ENCODE assay signal across 14 cellular contexts in genomic region chr15:62900071-62900812, GRCh38.
A peak's percentile ranks its signal among the peaks of the same experiment; 100 is the strongest.
DNase-seq lines count a peak whose midpoint lies in the region; ATAC-seq, FAIRE-seq and TF ChIP-seq lines count a peak whose summit lies in the region.
"Had no signal": no experiment of that assay in that cellular context is flagged by ENCODE, and none has a peak within 500 bp of the region (broad histone marks: within the 10 kb centered on the region; RNA-seq: fewer than 3 reads in every experiment).

No MANE protein-coding gene starts in this region.

- CTCF ChIA-PET in A549 (lab: Yijun Ruan, JAX) = interaction anchor here (0.6 to 6.8 kb wide), 10 partner anchors 11 to 158 kb away, joined by 3 to 76 read pairs (median 7); no protein-coding TSS in a partner anchor

- H3K4me3 ChIP-seq in A549 (no peak overlapping the region), brain microvascular endothelial cell (ENCODE audit: low read depth, low read length) (no peak overlapping the region), HAP-1 (no peak overlapping the region)
- H3K4me3 ChIP-seq: spleen had no signal

- TF ChIP-seq CTCF in A549 (IDR thresholded peaks at IDR 0.05) (no peak), endothelial cell (IDR thresholded peaks at IDR 0.05; ENCODE audit: unreplicated experiment) (no peak), osteocyte (IDR thresholded peaks at IDR 0.05) (no peak), brain microvascular endothelial cell (IDR thresholded peaks at IDR 0.05; ENCODE audit: low read depth, low read length, missing control alignments) (no peak)

- no peaks in the 10 kb centered on the region for H3K9me3 ChIP-seq in A549
- H3K9me3 ChIP-seq in HAP-1 = no peaks in the 10 kb centered on the region
- H3K9me3 ChIP-seq: spleen had no signal

- H3K4me2 ChIP-seq in A549 = peak overlapping the region; percentile 73; the same call in 2 of the 3 replicates

- H3K27me3 ChIP-seq in brain microvascular endothelial cell (replicated peaks) (no peaks in the 10 kb centered on the region), HAP-1 (ENCODE audit: low read depth) (no peaks in the 10 kb centered on the region)

- WGBS in A549 (ENCODE audit: missing lambda C conversion rate) = 83% methylated on average over 11 of the region's 11 CpGs

- peak overlapping the region; percentile 14 for H3K27ac Mint-ChIP-seq in endothelial cell (ENCODE audit: unreplicated experiment)
- peak overlapping the region; percentile 11 for H3K27ac Mint-ChIP-seq in osteocyte (ENCODE audit: unreplicated experiment)
- H3K27ac Mint-ChIP-seq: natural killer cell treated with Interleukin-12 subunit alpha and Interleukin-12 subunit beta and Interleukin-15 and Interleukin-18, amount 100 ng/mL, for 72 hours; T-helper 17 cell had no signal

- POLR2A ChIA-PET in A549 (lab: Yijun Ruan, JAX) = no interaction called here

- H3K9me3 Mint-ChIP-seq in endothelial cell (ENCODE audit: unreplicated experiment) (no peaks in the 10 kb centered on the region), osteocyte (ENCODE audit: unreplicated experiment) (no peaks in the 10 kb centered on the region)
- H3K9me3 Mint-ChIP-seq: natural killer cell treated with Interleukin-12 subunit alpha and Interleukin-12 subunit beta and Interleukin-15 and Interleukin-18, amount 100 ng/mL, for 72 hours had no signal

- no peak for TF ChIP-seq POLR2A in A549 (IDR thresholded peaks at IDR 0.05; ENCODE audit: low read length)

- H3K27ac ChIP-seq in A549 (peak overlapping the region; percentile 98 to 99), brain microvascular endothelial cell (no peak overlapping the region)

- H3K36me3 ChIP-seq in brain microvascular endothelial cell (replicated peaks) (no peaks in the 10 kb centered on the region), HAP-1 (replicated peaks) (no peaks in the 10 kb centered on the region)
- H3K36me3 ChIP-seq: spleen had no signal

- TF ChIP-seq RAD21 in A549 (conservative IDR thresholded peaks at IDR 0.05 in 1 of 2, IDR thresholded peaks at IDR 0.05 in 1 of 2) = no peak

- peak; percentile 36 to 50 for DNase-seq in A549 (ENCODE audit: low read depth in 1 of 2, low spot score in 1 of 2)
- DNase-seq in MV-4-11 (lab: John Stamatoyannopoulos, UW) = peak; percentile 65
- no peak for DNase-seq in endothelial cell (ENCODE audit: low spot score)
- no peak for DNase-seq in osteocyte (ENCODE audit: extremely low spot score, unreplicated experiment)
- no peak for DNase-seq in brain microvascular endothelial cell
- DNase-seq in iPS-NIHi7 (ENCODE audit: extremely low spot score) = no peak
- DNase-seq in NCI-H2227 treated with DMSO at 0.1 percent for 48 hours (lab: John Stamatoyannopoulos, UW) = no peak
- DNase-seq in HAP-1 (ENCODE audit: low spot score in 2 of 2) = no peak
- DNase-seq: activated CD4-positive, alpha-beta T cell treated with anti-CD3 and anti-CD28 coated beads, Interleukin-2, amount 50 U/mL, for 4 hours; effector CD4-positive, alpha-beta T cell; spleen; T-helper 17 cell had no signal

- H3K4me1 Mint-ChIP-seq in endothelial cell (ENCODE audit: unreplicated experiment) = peaks cover 37% of the 10 kb centered on the region
- H3K4me1 Mint-ChIP-seq in osteocyte (ENCODE audit: unreplicated experiment) = peaks cover 46% of the 10 kb centered on the region
- H3K4me1 Mint-ChIP-seq: T-helper 17 cell had no signal

- in situ Hi-C loops in brain microvascular endothelial cell (cut with HindIII; ENCODE audit: low pct_ligation_motif_present, low sequenced_read_pairs) = no loop called here
- in situ Hi-C loops in HAP-1 (cut with MboI; ENCODE audit: low sequenced_read_pairs) = no loop called here

- no peak for FAIRE-seq in A549 (lab: Jason Lieb, UNC)
- FAIRE-seq: D721Med had no signal

- ATAC-seq in A549 = no peak
- ATAC-seq: natural killer cell treated with Interleukin-12 subunit alpha and Interleukin-12 subunit beta and Interleukin-15 and Interleukin-18, amount 100 ng/mL, for 72 hours; T-helper 17 cell had no signal

- H3K4me3 Mint-ChIP-seq in endothelial cell (ENCODE audit: unreplicated experiment) = no peak overlapping the region
- H3K4me3 Mint-ChIP-seq in osteocyte (ENCODE audit: unreplicated experiment) = no peak overlapping the region
- H3K4me3 Mint-ChIP-seq: natural killer cell treated with Interleukin-12 subunit alpha and Interleukin-12 subunit beta and Interleukin-15 and Interleukin-18, amount 100 ng/mL, for 72 hours; T-helper 17 cell had no signal

- H3K4me1 ChIP-seq in A549 = peaks cover 73% of the 10 kb centered on the region
- H3K4me1 ChIP-seq in HAP-1 = peaks cover 1% of the 10 kb centered on the region; the same call in 1 of the 2 replicates

- peaks cover 1% of the 10 kb centered on the region for H3K27me3 Mint-ChIP-seq in endothelial cell (ENCODE audit: unreplicated experiment)
- H3K27me3 Mint-ChIP-seq in osteocyte (ENCODE audit: unreplicated experiment) = no peaks in the 10 kb centered on the region

- H3K36me3 Mint-ChIP-seq in endothelial cell (ENCODE audit: low read depth, unreplicated experiment) (no peaks in the 10 kb centered on the region), osteocyte (ENCODE audit: unreplicated experiment) (no peaks in the 10 kb centered on the region)
- H3K36me3 Mint-ChIP-seq: natural killer cell treated with Interleukin-12 subunit alpha and Interleukin-12 subunit beta and Interleukin-15 and Interleukin-18, amount 100 ng/mL, for 72 hours had no signal

- TF ChIP-seq EP300 in A549 (IDR thresholded peaks at IDR 0.05) = peak in 1 of 2 experiments; percentile 60; a peak in 1 of 5 replicates

TF ChIP-seq in A549, 52 proteins besides CTCF, POLR2A, EP300 and RAD21:
- TF ChIP-seq HDAC2 (IDR thresholded peaks at IDR 0.05) (no peak), FOSL2 (IDR thresholded peaks at IDR 0.05) (no peak), FOSL2 (CRISPR knock-in tag; IDR thresholded peaks at IDR 0.05) (peak; percentile 40; the same call in 1 of the 2 replicates), BCL3 (IDR thresholded peaks at IDR 0.05) (no peak), RARB (CRISPR knock-in tag; IDR thresholded peaks at IDR 0.05) (no peak), CEBPB (IDR thresholded peaks at IDR 0.05) (peak; percentile 16 to 62; a peak in 1 of 4 replicates)

Comparison
In these comparisons a context has a peak if more than half of its experiments do, and no peak if none do; other contexts are left out.
1. DNase-seq: peak in A549 (2 of 2) and MV-4-11 (single experiment); none in endothelial cell (single experiment), osteocyte (single experiment), brain microvascular endothelial cell (single experiment), iPS-NIHi7 (single experiment), NCI-H2227 treated with DMSO at 0.1 percent for 48 hours (single experiment) and HAP-1 (0 of 2).